18 cellular contexts compared by ENCODE assay signal in genomic region chr7:49812534-49812933, GRCh38. TPM values are rescaled to one million over a fixed set of nuclear protein-coding genes. Genes with fewer than 3 reads are reported as not detected.
"Had no signal": no experiment of that assay in that cellular context is flagged by ENCODE, and none has a peak within 500 bp of the region (broad histone marks: within the 10 kb centered on the region; RNA-seq: fewer than 3 reads in every experiment).

No MANE protein-coding gene starts in this region.

- H3K27me3 Mint-ChIP-seq: brain; stimulated activated naive CD8-positive, alpha-beta T cell treated with anti-CD3 and anti-CD28 coated beads, Interleukin-15, amount 100 ng/mL, for 72 hours had no signal

- H3K4me3 Mint-ChIP-seq: activated T-cell treated with anti-CD3 and anti-CD28 coated beads, Interleukin-2, amount 50 U/mL, for 4 hours; brain; mesothelial cell of epicardium; stimulated activated naive CD8-positive, alpha-beta T cell treated with anti-CD3 and anti-CD28 coated beads, Interleukin-15, amount 100 ng/mL, for 72 hours had no signal

- H3K4me3 ChIP-seq: lower lobe of right lung, pancreas, thoracic aorta had no signal

- H3K36me3 ChIP-seq: lower lobe of right lung, pancreas, thoracic aorta had no signal

- H3K4me1 Mint-ChIP-seq: stimulated activated naive CD8-positive, alpha-beta T cell treated with anti-CD3 and anti-CD28 coated beads, Interleukin-15, amount 100 ng/mL, for 72 hours had no signal

- DNase-seq: activated CD4-positive, alpha-beta T cell treated with anti-CD3 and anti-CD28 coated beads for 1 hour; activated CD4-positive, alpha-beta T cell treated with anti-CD3 and anti-CD28 coated beads, Interleukin-2, amount 50 U/mL, for 48 hours; activated effector memory CD4-positive, alpha-beta T cell treated with anti-CD3 and anti-CD28 coated beads, Interleukin-2, amount 50 U/mL, for 16 hours; activated T-cell treated with anti-CD3 and anti-CD28 coated beads, Interleukin-2, amount 50 U/mL, for 4 hours; amygdala; dermis blood vessel endothelial cell; glutamatergic neuron; left cardiac atrium; lower lobe of right lung; pancreas; stimulated activated CD4-positive, alpha-beta T cell treated with anti-CD3 and anti-CD28 coated beads, Interleukin-4, amount 100 ng/mL, for 24 hours; stimulated activated naive CD8-positive, alpha-beta T cell treated with anti-CD3 and anti-CD28 coated beads, Interleukin-15, amount 100 ng/mL, for 72 hours had no signal

- H3K4me1 ChIP-seq: lower lobe of right lung, pancreas had no signal

- H3K9me3 Mint-ChIP-seq: activated naive CD4-positive, alpha-beta T cell treated with anti-CD3 and anti-CD28 coated beads, Interleukin-2, amount 50 U/mL, for 72 hours; mesothelial cell of epicardium; stimulated activated naive CD8-positive, alpha-beta T cell treated with anti-CD3 and anti-CD28 coated beads, Interleukin-15, amount 100 ng/mL, for 72 hours had no signal

- ATAC-seq: activated T-cell treated with anti-CD3 and anti-CD28 coated beads, Interleukin-2, amount 50 U/mL, for 4 hours; left cardiac atrium; lower lobe of right lung; pancreas; stimulated activated naive CD8-positive, alpha-beta T cell treated with anti-CD3 and anti-CD28 coated beads, Interleukin-15, amount 100 ng/mL, for 72 hours had no signal

- H3K27ac ChIP-seq: lower lobe of right lung, pancreas, thoracic aorta had no signal

- H3K27ac Mint-ChIP-seq: activated naive CD4-positive, alpha-beta T cell treated with anti-CD3 and anti-CD28 coated beads, Interleukin-2, amount 50 U/mL, for 72 hours; brain; mesothelial cell of epicardium; stimulated activated naive CD8-positive, alpha-beta T cell treated with anti-CD3 and anti-CD28 coated beads, Interleukin-15, amount 100 ng/mL, for 72 hours had no signal

- H3K36me3 Mint-ChIP-seq: activated naive CD4-positive, alpha-beta T cell treated with anti-CD3 and anti-CD28 coated beads, Interleukin-2, amount 50 U/mL, for 72 hours; brain; mesothelial cell of epicardium had no signal

- H3K9me3 ChIP-seq: lower lobe of right lung, pancreas, thoracic aorta had no signal

- H3K27me3 ChIP-seq: pancreas had no signal

RNA-seq across cellular contexts. Expression of gene VWC2, which starts 39.1 kb away (rescaled TPM):
- total RNA-seq: activated naive CD4-positive, alpha-beta T cell treated with anti-CD3 and anti-CD28 coated beads, Interleukin-2, amount 50 U/mL, for 72 hours; activated T-cell treated with anti-CD3 and anti-CD28 coated beads, Interleukin-2, amount 50 U/mL, for 4 hours; dermis blood vessel endothelial cell; fibroblast of villous mesenchyme; myocyte had no signal
